In the genomic region with DNA sequence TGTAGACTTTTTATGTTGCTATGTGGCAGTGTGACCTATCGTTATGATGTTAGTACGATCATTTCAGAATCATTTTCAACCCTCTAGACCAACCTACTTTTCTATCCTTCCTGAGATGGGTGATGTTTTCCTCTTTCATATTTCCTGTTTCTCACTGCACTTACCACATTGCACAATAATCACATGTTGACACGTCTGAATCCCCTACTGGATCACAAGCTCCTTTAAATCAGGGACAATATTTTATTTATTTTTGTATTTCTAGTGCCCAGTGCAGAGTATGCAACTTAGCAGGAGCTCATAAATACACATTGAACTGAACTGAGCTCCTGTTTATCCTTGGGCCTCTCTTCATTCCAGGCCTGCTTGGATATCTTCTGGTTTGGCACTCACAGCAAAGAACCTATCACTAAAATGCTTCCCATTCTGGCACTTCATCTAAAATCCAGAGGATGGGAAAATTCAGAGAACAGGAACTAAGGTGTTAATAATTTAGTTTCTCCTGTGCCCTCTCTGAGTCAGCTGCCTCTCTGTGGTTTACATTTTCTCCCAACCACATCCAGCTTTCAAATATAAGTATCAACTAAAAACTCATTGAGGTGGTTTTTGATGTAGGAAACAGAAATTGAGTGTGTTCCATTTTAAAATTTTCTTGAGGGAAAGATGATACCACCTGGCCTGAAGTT, we compare ENCODE assay signal across 12 cellular contexts.
DNase-seq lines count a peak whose midpoint lies in the region; ATAC-seq and TF ChIP-seq lines count a peak whose summit lies in the region.
"Had no signal": no experiment of that assay in that cellular context is flagged by ENCODE, and none has a peak within 500 bp of the region (broad histone marks: within the 10 kb centered on the region; RNA-seq: fewer than 3 reads in every experiment).

No MANE protein-coding gene starts in this region.

- POLR2A ChIA-PET in CD8-positive, alpha-beta T cell (lab: Charles Lee), result interaction anchor here (0.7 to 5.7 kb wide), 22 partner anchors 9 to 118 kb away, joined by 3 to 42 read pairs (median 3); partner anchors contain the start of gene DYRK2

- H3K9ac ChIP-seq in KMS-11 (no peak overlapping the region), mesenchymal stem cell (ENCODE audit: low read length) (no peak overlapping the region), Karpas-422 (ENCODE audit: low read length) (no peak overlapping the region)

- no peak overlapping the region for H4K8ac ChIP-seq in mesenchymal stem cell (ENCODE audit: low read length)

- H2BK12ac ChIP-seq in mesenchymal stem cell (ENCODE audit: low read length in 2 of 2), result no peak overlapping the region

- H2BK15ac ChIP-seq in mesenchymal stem cell (ENCODE audit: low read depth, poor library complexity, severe bottlenecking), result no peak overlapping the region

- no peak overlapping the region for H3K18ac ChIP-seq in mesenchymal stem cell (ENCODE audit: low read depth in 1 of 2, low read length in 2 of 2)

- H3K4me2 ChIP-seq in KMS-11 (peak overlapping the region; percentile 2; the same call in 1 of the 2 replicates), mesenchymal stem cell (ENCODE audit: low read length, poor library complexity, severe bottlenecking) (no peak overlapping the region), Karpas-422 (ENCODE audit: low read depth, low read length, poor library complexity, severe bottlenecking) (no peak overlapping the region)

- H3K27ac ChIP-seq in CD8-positive, alpha-beta T cell (ENCODE audit: low read depth, low read length), result peak overlapping the region; percentile 11
- H3K27ac ChIP-seq in KMS-11 (no peak overlapping the region), mesenchymal stem cell (ENCODE audit: low read length, poor library complexity, severe bottlenecking) (peak overlapping the region; percentile 24), Karpas-422 (ENCODE audit: low read length) (no peak overlapping the region)
- H3K27ac ChIP-seq: esophagus squamous epithelium, suprapubic skin had no signal

- WGBS in mesenchymal stem cell, result 100% methylated on average over 2 of the region's 3 CpGs

- no peaks in the 10 kb centered on the region for H3K9me2 ChIP-seq in Karpas-422 (replicated peaks; ENCODE audit: insufficient read depth, low read length)

- no peak overlapping the region for H4K91ac ChIP-seq in mesenchymal stem cell (ENCODE audit: low read length)

- no peaks in the 10 kb centered on the region for H3K9me3 ChIP-seq in CD8-positive, alpha-beta T cell (ENCODE audit: low read length)
- H3K9me3 ChIP-seq in mesenchymal stem cell (ENCODE audit: control insufficient read depth, low read length) (peaks cover 3% of the 10 kb centered on the region), Karpas-422 (ENCODE audit: low read length) (no peaks in the 10 kb centered on the region)
- H3K9me3 ChIP-seq: esophagus squamous epithelium, suprapubic skin had no signal

- no peak overlapping the region for H2BK5ac ChIP-seq in mesenchymal stem cell (ENCODE audit: low read depth, low read length, poor library complexity, severe bottlenecking)

- H3K36me3 Mint-ChIP-seq in CD8-positive, alpha-beta T cell, result no peaks in the 10 kb centered on the region
- H3K36me3 Mint-ChIP-seq in activated T-helper 17 cell treated with anti-CD3 and anti-CD28 coated beads, Interleukin-2, amount 50 U/mL, for 72 hours (ENCODE audit: low read depth), result no peaks in the 10 kb centered on the region

- TF ChIP-seq POLR2A in GM18505 (IDR thresholded peaks at IDR 0.05; ENCODE audit: borderline replicate concordance, extremely low read depth, insufficient read depth, insufficient read length), result no peak

- H3K27me3 Mint-ChIP-seq in CD8-positive, alpha-beta T cell (ENCODE audit: low read depth), result no peaks in the 10 kb centered on the region
- H3K27me3 Mint-ChIP-seq in activated T-helper 17 cell treated with anti-CD3 and anti-CD28 coated beads, Interleukin-2, amount 50 U/mL, for 72 hours, result no peaks in the 10 kb centered on the region

- no peaks in the 10 kb centered on the region for H3K79me1 ChIP-seq in mesenchymal stem cell (replicated peaks; ENCODE audit: low read length, poor library complexity, severe bottlenecking)

- intact Hi-C loops in CD8-positive, alpha-beta T cell (cut with DNase I, micrococcal nuclease), result loop anchor here (1.0 to 5.0 kb wide), 7 partner anchors 16 to 138 kb away; partner anchors contain the start of gene DYRK2 (in 2 of the 2)

- CTCF ChIA-PET in CD8-positive, alpha-beta T cell (lab: Charles Lee), result interaction anchor here (0.7 to 3.8 kb wide), 16 partner anchors 13 to 364 kb away, joined by 3 to 16 read pairs (median 4); partner anchors contain the start of gene DYRK2

- DNase-seq in CD8-positive, alpha-beta T cell, result peak in 4 of 7 experiments; percentile 4 to 30 (median 22)
- DNase-seq in mesenchymal stem cell (no peak), SW 1271 (lab: John Stamatoyannopoulos, UW) (no peak), omental fat pad (ENCODE audit: low spot score) (no peak), Karpas-422 (no peak)
- DNase-seq: esophagus squamous epithelium, NCI-H446 treated with DMSO at 0.1 percent for 48 hours had no signal

- H3K4ac ChIP-seq in mesenchymal stem cell (ENCODE audit: low read depth in 1 of 2, low read length in 2 of 2), result peak overlapping the region in 1 of 2 experiments; percentile 41

- H3K27me3 ChIP-seq in CD8-positive, alpha-beta T cell (ENCODE audit: insufficient read depth, low read length), result no peaks in the 10 kb centered on the region
- H3K27me3 ChIP-seq in KMS-11 (ENCODE audit: insufficient read depth, low read depth) (no peaks in the 10 kb centered on the region), mesenchymal stem cell (ENCODE audit: control insufficient read depth in 1 of 2, insufficient read depth in 1 of 2, low read length in 2 of 2) (no peaks in the 10 kb centered on the region), Karpas-422 (ENCODE audit: low read length) (no peaks in the 10 kb centered on the region)
- H3K27me3 ChIP-seq: esophagus squamous epithelium, suprapubic skin had no signal

- no peaks in the 10 kb centered on the region for H4K20me1 ChIP-seq in KMS-11 (ENCODE audit: insufficient read depth)
- no peaks in the 10 kb centered on the region for H4K20me1 ChIP-seq in Karpas-422 (ENCODE audit: insufficient read depth, low read depth, low read length)

- peak overlapping the region; percentile 21 for H3K4me3 ChIP-seq in CD8-positive, alpha-beta T cell (ENCODE audit: low read depth, low read length)
- H3K4me3 ChIP-seq in KMS-11 (IDR thresholded peaks at IDR 0.05; ENCODE audit: insufficient read depth, low read depth, low read length) (no peak overlapping the region), mesenchymal stem cell (ENCODE audit: insufficient read depth in 1 of 2, low read depth in 1 of 2, low read length in 2 of 2) (no peak overlapping the region), Karpas-422 (ENCODE audit: low read length) (no peak overlapping the region)
- H3K4me3 ChIP-seq: esophagus squamous epithelium, suprapubic skin had no signal

- no peak overlapping the region for H3K23ac ChIP-seq in mesenchymal stem cell (ENCODE audit: low read length in 2 of 2)

- H2AK5ac ChIP-seq in mesenchymal stem cell (ENCODE audit: low read length, severe bottlenecking), result no peak overlapping the region

- peaks cover 57% of the 10 kb centered on the region for H3K4me1 Mint-ChIP-seq in CD8-positive, alpha-beta T cell (ENCODE audit: low read depth)
- peaks cover 30% of the 10 kb centered on the region for H3K4me1 Mint-ChIP-seq in activated T-helper 17 cell treated with anti-CD3 and anti-CD28 coated beads, Interleukin-2, amount 50 U/mL, for 72 hours

- no peaks in the 10 kb centered on the region for H3K36me3 ChIP-seq in CD8-positive, alpha-beta T cell (ENCODE audit: insufficient read depth, low read length)
- no peaks in the 10 kb centered on the region for H3K36me3 ChIP-seq in KMS-11 (ENCODE audit: insufficient read depth)
- H3K36me3 ChIP-seq in mesenchymal stem cell (ENCODE audit: control insufficient read depth in 1 of 2, insufficient read depth in 2 of 2, low read depth in 1 of 2, low read length in 2 of 2), result no peaks in the 10 kb centered on the region
- no peaks in the 10 kb centered on the region for H3K36me3 ChIP-seq in Karpas-422 (ENCODE audit: insufficient read depth, low read length)
- H3K36me3 ChIP-seq: esophagus squamous epithelium, suprapubic skin had no signal

- H2BK120ac ChIP-seq in mesenchymal stem cell (ENCODE audit: low read depth, low read length), result no peak overlapping the region

- peaks cover 34% of the 10 kb centered on the region for H3K4me1 ChIP-seq in CD8-positive, alpha-beta T cell (ENCODE audit: insufficient read depth, low read length)
- peaks cover 14% of the 10 kb centered on the region for H3K4me1 ChIP-seq in KMS-11 (ENCODE audit: low read depth, poor library complexity, severe bottlenecking)
- H3K4me1 ChIP-seq in mesenchymal stem cell (ENCODE audit: control insufficient read depth, insufficient read depth, low read depth, low read length), result peaks cover 2% of the 10 kb centered on the region
- H3K4me1 ChIP-seq in Karpas-422 (ENCODE audit: low read length), result no peaks in the 10 kb centered on the region
- H3K4me1 ChIP-seq: esophagus squamous epithelium, suprapubic skin had no signal

- H3K27ac Mint-ChIP-seq in CD8-positive, alpha-beta T cell, result peak overlapping the region; percentile 69
- peak overlapping the region; percentile 29 for H3K27ac Mint-ChIP-seq in activated T-helper 17 cell treated with anti-CD3 and anti-CD28 coated beads, Interleukin-2, amount 50 U/mL, for 72 hours

- no peak for TF ChIP-seq CTCF in CD8-positive, alpha-beta T cell (IDR thresholded peaks at IDR 0.05)
- TF ChIP-seq CTCF in KMS-11 (conservative IDR thresholded peaks at IDR 0.05; ENCODE audit: low read depth, low read length) (no peak), omental fat pad (IDR thresholded peaks at IDR 0.05) (no peak)

- H3K4me3 Mint-ChIP-seq in CD8-positive, alpha-beta T cell, result peak overlapping the region; percentile 56
- H3K4me3 Mint-ChIP-seq in activated T-helper 17 cell treated with anti-CD3 and anti-CD28 coated beads, Interleukin-2, amount 50 U/mL, for 72 hours, result peak overlapping the region; percentile 53

- no peaks in the 10 kb centered on the region for H3K79me2 ChIP-seq in KMS-11 (ENCODE audit: insufficient read depth, low read depth)
- no peaks in the 10 kb centered on the region for H3K79me2 ChIP-seq in Karpas-422 (ENCODE audit: low read length)

- no peaks in the 10 kb centered on the region for H3K9me3 Mint-ChIP-seq in CD8-positive, alpha-beta T cell
- peaks cover 7% of the 10 kb centered on the region for H3K9me3 Mint-ChIP-seq in activated T-helper 17 cell treated with anti-CD3 and anti-CD28 coated beads, Interleukin-2, amount 50 U/mL, for 72 hours

- ATAC-seq in CD8-positive, alpha-beta T cell, result peak; percentile 78
- ATAC-seq in activated T-helper 17 cell treated with anti-CD3 and anti-CD28 coated beads, Interleukin-2, amount 50 U/mL, for 72 hours (replicated peaks), result peak; percentile 88
- ATAC-seq in GM18505 (IDR thresholded peaks at IDR 0.05; ENCODE audit: unreplicated experiment), result no peak
- no peak for ATAC-seq in omental fat pad (ENCODE audit: low FRiP score)
- ATAC-seq: Panc1 had no signal

- no peak overlapping the region for H2AFZ ChIP-seq in KMS-11 (ENCODE audit: low read depth)
- H2AFZ ChIP-seq in mesenchymal stem cell (ENCODE audit: low read depth, low read length), result no peak overlapping the region
- H2AFZ ChIP-seq in Karpas-422 (ENCODE audit: low read length), result no peak overlapping the region

- no peak overlapping the region for H3K14ac ChIP-seq in mesenchymal stem cell (ENCODE audit: low read length in 2 of 2)

Comparison
In these comparisons a context has a peak if more than half of its experiments do, and no peak if none do; other contexts are left out.
1. ATAC-seq: peak in CD8-positive, alpha-beta T cell (single experiment) and activated T-helper 17 cell treated with anti-CD3 and anti-CD28 coated beads, Interleukin-2, amount 50 U/mL, for 72 hours (single experiment); none in GM18505 (single experiment) and omental fat pad (single experiment).
2. DNase-seq: peak in CD8-positive, alpha-beta T cell (4 of 7); none in mesenchymal stem cell (single experiment), SW 1271 (0 of 2), omental fat pad (single experiment) and Karpas-422 (single experiment).
3. H3K27ac ChIP-seq: peak in CD8-positive, alpha-beta T cell (single experiment) and mesenchymal stem cell (single experiment); none in KMS-11 (single experiment) and Karpas-422 (single experiment).